20 cellular contexts compared by ENCODE assay signal in genomic region chr5:10499066-10499465, GRCh38. TPM values are rescaled to one million over a fixed set of nuclear protein-coding genes. Genes with fewer than 3 reads are reported as not detected.
"Had no signal": no experiment of that assay in that cellular context is flagged by ENCODE, and none has a peak within 500 bp of the region (broad histone marks: within the 10 kb centered on the region; RNA-seq: fewer than 3 reads in every experiment).

No MANE protein-coding gene starts in this region.

- H3K36me3 ChIP-seq: SJCRH30 had no signal

- H3K27ac ChIP-seq: SJCRH30 had no signal

- ATAC-seq: Panc1, PC-3, Right ventricle myocardium inferior, SK-N-SH treated with all-trans-retinoic acid at 6 μM for 48 hours had no signal

- H3K9me3 ChIP-seq: SJCRH30 had no signal

- H3K27me3 ChIP-seq: SJCRH30 had no signal

- FAIRE-seq: HTR-8/SVneo had no signal

- DNase-seq: KG1, MM.1S, NCI-H1092 treated with DMSO at 0.1 percent for 48 hours, NCI-H1436, NCI-H187, NCI-H2029, NCI-H2081 treated with DMSO at 0.1 percent for 48 hours, NCI-H2171, NCI-H446, NCI-H510A, NCI-H524 treated with DMSO at 0.1 percent for 48 hours, NCI-H69, NCI-H774, PC-3, SHP77 treated with DMSO at 0.1 percent for 48 hours, SJCRH30 had no signal

- H3K4me3 ChIP-seq: SJCRH30 had no signal

RNA-seq across cellular contexts. Expression of gene ROPN1L, which starts 57.4 kb away (rescaled TPM):
- total RNA-seq: Right ventricle myocardium inferior had no signal
